ENCODE assay signal across 26 cellular contexts in the genomic region with DNA sequence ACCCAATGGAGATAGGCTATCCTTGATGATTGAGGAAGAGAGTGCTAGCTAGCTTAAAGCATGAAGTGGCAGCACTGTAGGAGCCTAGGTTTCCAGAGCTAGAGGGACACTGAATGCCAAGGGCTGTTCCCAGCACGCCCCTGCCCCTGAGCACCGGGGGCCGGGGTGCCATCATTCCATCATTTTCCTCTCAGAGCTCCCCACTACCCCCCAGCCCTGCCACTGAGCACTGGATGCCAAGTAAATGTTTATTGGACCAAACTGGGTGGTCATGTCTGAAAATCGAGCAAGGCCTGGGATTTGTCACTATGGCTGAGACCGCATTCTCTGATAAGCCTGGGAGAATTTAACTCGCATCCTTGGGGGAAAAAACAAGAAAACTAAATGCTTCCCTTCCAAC.
DNase-seq lines count a peak whose midpoint lies in the region; ATAC-seq, FAIRE-seq and TF ChIP-seq lines count a peak whose summit lies in the region.
"Had no signal": no experiment of that assay in that cellular context is flagged by ENCODE, and none has a peak within 500 bp of the region (broad histone marks: within the 10 kb centered on the region; RNA-seq: fewer than 3 reads in every experiment).

No MANE protein-coding gene starts in this region.

- intact Hi-C loops in kidney (cut with DNase I), result no loop called here

- H3K36me3 Mint-ChIP-seq in T-helper 17 cell (ENCODE audit: low read depth) (peaks cover 2% of the 10 kb centered on the region), astrocyte (ENCODE audit: low read depth, unreplicated experiment) (peaks cover 34% of the 10 kb centered on the region), progenitor cell of endocrine pancreas (ENCODE audit: insufficient read depth) (peaks cover 28% of the 10 kb centered on the region)
- H3K36me3 Mint-ChIP-seq: CD8-positive, alpha-beta T cell had no signal

- peaks cover 4% of the 10 kb centered on the region for H3K4me1 Mint-ChIP-seq in T-helper 17 cell
- H3K4me1 Mint-ChIP-seq in astrocyte (ENCODE audit: low read depth, unreplicated experiment), result peaks cover 7% of the 10 kb centered on the region
- peaks cover 8% of the 10 kb centered on the region for H3K4me1 Mint-ChIP-seq in progenitor cell of endocrine pancreas (ENCODE audit: low read depth)
- H3K4me1 Mint-ChIP-seq: B cell had no signal

- H3K79me2 ChIP-seq in astrocyte (ENCODE audit: insufficient read depth, low read length) (no peaks in the 10 kb centered on the region), osteoblast (ENCODE audit: insufficient read depth, low read length) (no peaks in the 10 kb centered on the region)

- H2AFZ ChIP-seq in astrocyte (ENCODE audit: low read depth, low read length) (no peak overlapping the region), osteoblast (ENCODE audit: low read length) (no peak overlapping the region)

- no peak overlapping the region for H3K4me2 ChIP-seq in astrocyte (ENCODE audit: low read length)
- H3K4me2 ChIP-seq in osteoblast (ENCODE audit: insufficient read depth, low read length), result no peak overlapping the region
- H3K4me2 ChIP-seq: BLaER1 treated with 17β-estradiol and CSF1 and Interleukin-3, amounts not matched to agents 10 nM and 100 nM had no signal

- H4K20me1 ChIP-seq in astrocyte (ENCODE audit: insufficient read depth, low read length), result peaks cover 13% of the 10 kb centered on the region
- H4K20me1 ChIP-seq in osteoblast (ENCODE audit: insufficient read depth, low read length), result no peaks in the 10 kb centered on the region

- FAIRE-seq in astrocyte (lab: Jason Lieb, UNC) (no peak), kidney (lab: Jason Lieb, UNC) (no peak)
- FAIRE-seq: A204.1, D721Med, GM12878, GM12892, GM18507, GM19239 had no signal

- H3K36me3 ChIP-seq in astrocyte (ENCODE audit: insufficient read depth, low read length) (peaks cover 12% of the 10 kb centered on the region), osteoblast (ENCODE audit: insufficient read depth, low read length) (peaks cover 38% of the 10 kb centered on the region), kidney (ENCODE audit: control insufficient read depth in 1 of 2, insufficient read depth in 2 of 2, low read length in 2 of 2) (peaks cover 16 to 37% of the 10 kb centered on the region in 2 donors)

- no peak for ATAC-seq in T-helper 17 cell
- ATAC-seq in GM18867 (IDR thresholded peaks at IDR 0.05; ENCODE audit: unreplicated experiment), result no peak
- ATAC-seq: CD8-positive, alpha-beta T cell; GM12878 had no signal

- peak overlapping the region; percentile 27 for H3K27ac Mint-ChIP-seq in T-helper 17 cell
- peak overlapping the region; percentile 47 for H3K27ac Mint-ChIP-seq in astrocyte (ENCODE audit: unreplicated experiment)
- H3K27ac Mint-ChIP-seq in progenitor cell of endocrine pancreas, result peak overlapping the region; percentile 63
- H3K27ac Mint-ChIP-seq: B cell; CD4-positive, alpha-beta T cell; CD8-positive, alpha-beta T cell had no signal

- DNase-seq in T-helper 17 cell, result no peak
- DNase-seq in astrocyte (ENCODE audit: low read depth), result no peak
- DNase-seq in osteoblast (ENCODE audit: insufficient read length, low spot score, missing footprints), result peak; percentile 44
- no peak for DNase-seq in progenitor cell of endocrine pancreas (ENCODE audit: low spot score, unreplicated experiment)
- DNase-seq in DMS79 (lab: John Stamatoyannopoulos, UW), result no peak
- DNase-seq in kidney, result no peak
- DNase-seq in stimulated activated CD4-positive, alpha-beta T cell treated with anti-CD3 and anti-CD28 coated beads, Interleukin-12 subunit alpha, Interleukin-12 subunit beta, amount 100 ng/mL, for 4 hours, result no peak
- DNase-seq: 8988T; AML-193; Caco-2; Calu3; CD4-positive, alpha-beta T cell; CD8-positive, alpha-beta T cell; DND-41; EL; GDM1 had no signal

- H3K27me3 ChIP-seq in astrocyte (ENCODE audit: insufficient read depth, low read length), result no peaks in the 10 kb centered on the region
- no peaks in the 10 kb centered on the region for H3K27me3 ChIP-seq in osteoblast (ENCODE audit: insufficient read depth, low read length)
- H3K27me3 ChIP-seq: BLaER1 treated with 17β-estradiol and CSF1 and Interleukin-3, amounts not matched to agents 10 nM and 100 nM had no signal

- H3K4me1 ChIP-seq in astrocyte (ENCODE audit: insufficient read depth, low read length) (peaks cover 2% of the 10 kb centered on the region), osteoblast (ENCODE audit: insufficient read depth, low read length) (no peaks in the 10 kb centered on the region), kidney (ENCODE audit: control insufficient read depth in 1 of 2, insufficient read depth in 1 of 2, low read depth in 1 of 2, low read length in 2 of 2) (no peaks in the 10 kb centered on the region)
- H3K4me1 ChIP-seq: Caco-2 had no signal

- TF ChIP-seq CTCF in astrocyte (IDR thresholded peaks at IDR 0.05; ENCODE audit: insufficient read depth, low read depth, low read length) (no peak), osteoblast (IDR thresholded peaks at IDR 0.05; ENCODE audit: extremely low read depth, low read depth, low read length) (no peak), progenitor cell of endocrine pancreas (IDR thresholded peaks at IDR 0.05; ENCODE audit: unreplicated experiment) (no peak), kidney (IDR thresholded peaks at IDR 0.05; ENCODE audit: borderline replicate concordance, extremely low read depth, insufficient read depth) (no peak)

- no peak overlapping the region for H3K9ac ChIP-seq in astrocyte (ENCODE audit: low read length)
- H3K9ac ChIP-seq in kidney (ENCODE audit: low read length in 2 of 2), result no peak overlapping the region
- H3K9ac ChIP-seq: BLaER1 treated with 17β-estradiol and CSF1 and Interleukin-3, amounts not matched to agents 10 nM and 100 nM had no signal

- H3K27ac ChIP-seq in astrocyte (ENCODE audit: low read depth, low read length) (no peak overlapping the region), osteoblast (ENCODE audit: low read depth, low read length) (no peak overlapping the region), kidney (ENCODE audit: low read depth in 2 of 2, low read length in 2 of 2) (no peak overlapping the region)
- H3K27ac ChIP-seq: BLaER1 treated with 17β-estradiol and CSF1 and Interleukin-3, amounts not matched to agents 10 nM and 100 nM; C4-2B had no signal

- H3K4me3 Mint-ChIP-seq in T-helper 17 cell (no peak overlapping the region), astrocyte (ENCODE audit: unreplicated experiment) (no peak overlapping the region), progenitor cell of endocrine pancreas (ENCODE audit: low read depth) (no peak overlapping the region)
- H3K4me3 Mint-ChIP-seq: B cell; CD4-positive, alpha-beta T cell; CD8-positive, alpha-beta T cell had no signal

- no peaks in the 10 kb centered on the region for H3K9me3 Mint-ChIP-seq in astrocyte (ENCODE audit: unreplicated experiment)
- H3K9me3 Mint-ChIP-seq in progenitor cell of endocrine pancreas (ENCODE audit: low read depth), result no peaks in the 10 kb centered on the region
- H3K9me3 Mint-ChIP-seq: CD4-positive, alpha-beta T cell; CD8-positive, alpha-beta T cell had no signal

- H3K4me3 ChIP-seq in astrocyte (ENCODE audit: insufficient read depth, low read depth, low read length) (no peak overlapping the region), osteoblast (ENCODE audit: insufficient read depth, low read length) (no peak overlapping the region), kidney (ENCODE audit: low read length in 2 of 2) (no peak overlapping the region)
- H3K4me3 ChIP-seq: BLaER1 treated with 17β-estradiol and CSF1 and Interleukin-3, amounts not matched to agents 10 nM and 100 nM; GM12878 had no signal

- H3K9me3 ChIP-seq in T-helper 17 cell (ENCODE audit: control insufficient read depth, low read length, poor library complexity, severe bottlenecking), result no peaks in the 10 kb centered on the region
- no peaks in the 10 kb centered on the region for H3K9me3 ChIP-seq in astrocyte (ENCODE audit: insufficient read depth, low read depth, low read length)
- no peaks in the 10 kb centered on the region for H3K9me3 ChIP-seq in osteoblast (ENCODE audit: low read depth, low read length)
- H3K9me3 ChIP-seq in kidney (ENCODE audit: control insufficient read depth in 1 of 2, low read length in 2 of 2), result no peaks in the 10 kb centered on the region
- H3K9me3 ChIP-seq: BLaER1 treated with 17β-estradiol and CSF1 and Interleukin-3, amounts not matched to agents 10 nM and 100 nM; Caco-2 had no signal

- H3K27me3 Mint-ChIP-seq in T-helper 17 cell (peaks cover 46% of the 10 kb centered on the region), astrocyte (ENCODE audit: low read depth, unreplicated experiment) (no peaks in the 10 kb centered on the region), progenitor cell of endocrine pancreas (no peaks in the 10 kb centered on the region)
